In the genomic region with DNA sequence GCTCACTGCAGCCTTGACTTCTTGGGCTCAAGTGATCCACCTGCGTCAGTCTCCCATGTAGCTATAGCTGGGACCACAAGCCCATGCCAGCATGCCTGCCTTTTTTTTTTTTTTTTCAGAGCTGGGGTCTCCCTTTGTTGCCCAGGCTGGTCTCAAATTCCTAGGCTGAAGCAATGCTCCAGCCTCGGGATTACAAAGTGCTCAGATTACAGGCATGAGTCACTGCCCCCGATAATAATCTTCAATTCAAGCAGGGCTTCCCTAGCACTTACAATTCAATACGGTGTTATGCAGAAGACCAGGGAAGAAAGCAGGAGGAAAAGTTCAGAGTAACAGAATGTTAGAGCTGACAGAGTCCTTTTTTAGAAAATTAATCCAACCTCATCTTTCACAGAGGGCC, we compare ENCODE assay signal across 21 cellular contexts. TPM values are rescaled to one million over a fixed set of nuclear protein-coding genes. Genes with fewer than 3 reads are reported as not detected.
"Had no signal": no experiment of that assay in that cellular context is flagged by ENCODE, and none has a peak within 500 bp of the region (broad histone marks: within the 10 kb centered on the region; RNA-seq: fewer than 3 reads in every experiment).

No MANE protein-coding gene starts in this region.

- H3K4me3 ChIP-seq: coronary artery, gastroesophageal sphincter, heart right ventricle had no signal

- FAIRE-seq: endometrium had no signal

- H3K9me3 ChIP-seq: gastroesophageal sphincter, heart right ventricle had no signal

- H3K36me3 ChIP-seq: gastroesophageal sphincter, heart right ventricle had no signal

- ATAC-seq: gastroesophageal sphincter; heart right ventricle; naive thymus-derived CD8-positive, alpha-beta T cell; sciatic nerve; stimulated activated effector memory CD8-positive, alpha-beta T cell treated with anti-CD3 and anti-CD28 coated beads, Interleukin-12 subunit alpha, Interleukin-12 subunit beta, amount 100 ng/mL, for 72 hours had no signal

- H3K27ac ChIP-seq: coronary artery, gastroesophageal sphincter, heart right ventricle, VCaP had no signal

- DNase-seq: activated CD4-positive, CD25-positive, alpha-beta regulatory T cell treated with anti-CD3 and anti-CD28 coated beads, Interleukin-2, amount 50 U/mL, for 72 hours; activated CD8-positive, alpha-beta memory T cell treated with anti-CD3 and anti-CD28 coated beads for 24 hours; activated CD8-positive, alpha-beta memory T cell treated with anti-CD3 and anti-CD28 coated beads, Interleukin-2, amount 50 U/mL, for 48 hours; activated effector memory CD4-positive, alpha-beta T cell treated with Interleukin-2 at 50 U/mL for 16 hours; activated naive CD4-positive, alpha-beta T cell treated with anti-CD3 and anti-CD28 coated beads, Interleukin-2, amount 10 ng/mL, durations not matched to agents 7 days and 5 days; activated T-cell treated with anti-CD3 and anti-CD28 coated beads, Interleukin-2, amount 50 U/mL, for 48 hours; aorta; heart right ventricle; naive thymus-derived CD8-positive, alpha-beta T cell; stimulated activated CD4-positive, alpha-beta T cell treated with anti-CD3 and anti-CD28 coated beads, Interleukin-4, amount 100 ng/mL, for 24 hours had no signal

- H3K4me1 ChIP-seq: gastroesophageal sphincter, heart right ventricle had no signal

RNA-seq across cellular contexts. Expression of gene OTOP1, which starts 26.1 kb away (rescaled TPM):
- total RNA-seq: aorta; gastroesophageal sphincter; heart right ventricle; liver; mesenteric fat pad; naive thymus-derived CD8-positive, alpha-beta T cell; osteocyte; pulmonary artery endothelial cell; sciatic nerve; urinary bladder had no signal
- polyA plus RNA-seq: aorta; heart right ventricle; liver; naive thymus-derived CD8-positive, alpha-beta T cell; urinary bladder had no signal
